17 cellular contexts compared by ENCODE assay signal in genomic region chr20:23255658-23256385, GRCh38.
DNase-seq lines count a peak whose midpoint lies in the region; TF ChIP-seq lines count a peak whose summit lies in the region.
"Had no signal": no experiment of that assay in that cellular context is flagged by ENCODE, and none has a peak within 500 bp of the region (broad histone marks: within the 10 kb centered on the region; RNA-seq: fewer than 3 reads in every experiment).

No MANE protein-coding gene starts in this region.

- H3K4me3 Mint-ChIP-seq in osteocyte (ENCODE audit: unreplicated experiment): no peak overlapping the region
- no peak overlapping the region for H3K4me3 Mint-ChIP-seq in CD8-positive, alpha-beta memory T cell
- H3K4me3 Mint-ChIP-seq: activated naive CD4-positive, alpha-beta T cell treated with anti-CD3 and anti-CD28 coated beads, Interleukin-2, amount 10 ng/mL, durations not matched to agents 7 days and 5 days had no signal

- CTCF ChIA-PET in CD8-positive, alpha-beta memory T cell (lab: Charles Lee): no interaction called here

- peaks cover 42% of the 10 kb centered on the region for H3K4me1 Mint-ChIP-seq in osteocyte (ENCODE audit: unreplicated experiment)
- no peaks in the 10 kb centered on the region for H3K4me1 Mint-ChIP-seq in CD8-positive, alpha-beta memory T cell
- H3K4me1 Mint-ChIP-seq: activated naive CD4-positive, alpha-beta T cell treated with anti-CD3 and anti-CD28 coated beads, Interleukin-2, amount 10 ng/mL, durations not matched to agents 7 days and 5 days had no signal

- TF ChIP-seq CTCF in fibroblast of lung (conservative IDR thresholded peaks at IDR 0.05 in 1 of 2, IDR thresholded peaks at IDR 0.05 in 1 of 2; ENCODE audit: low read depth in 1 of 2, low read length in 2 of 2) (no peak), osteocyte (IDR thresholded peaks at IDR 0.05) (no peak)

- no peaks in the 10 kb centered on the region for H3K27me3 ChIP-seq in fibroblast of lung (ENCODE audit: control insufficient read depth, insufficient read depth, low read length)
- no peaks in the 10 kb centered on the region for H3K27me3 ChIP-seq in CD8-positive, alpha-beta memory T cell (ENCODE audit: insufficient read depth, low read length, poor library complexity, severe bottlenecking)

- no peak overlapping the region for H3K27ac ChIP-seq in fibroblast of lung (ENCODE audit: insufficient read depth, low read length)
- no peak overlapping the region for H3K27ac ChIP-seq in CD8-positive, alpha-beta memory T cell (ENCODE audit: low read depth, low read length)

- no peaks in the 10 kb centered on the region for H3K36me3 Mint-ChIP-seq in osteocyte (ENCODE audit: unreplicated experiment)
- H3K36me3 Mint-ChIP-seq in CD8-positive, alpha-beta memory T cell: no peaks in the 10 kb centered on the region
- H3K36me3 Mint-ChIP-seq: activated naive CD4-positive, alpha-beta T cell treated with anti-CD3 and anti-CD28 coated beads, Interleukin-2, amount 10 ng/mL, durations not matched to agents 7 days and 5 days had no signal

- H3K9me3 ChIP-seq in fibroblast of lung (ENCODE audit: control insufficient read depth, insufficient read depth, low read depth, low read length): no peaks in the 10 kb centered on the region
- no peaks in the 10 kb centered on the region for H3K9me3 ChIP-seq in CD8-positive, alpha-beta memory T cell (ENCODE audit: low read length)

- peaks cover 6% of the 10 kb centered on the region for H3K4me1 ChIP-seq in fibroblast of lung (ENCODE audit: control insufficient read depth, extremely low read depth, insufficient read depth, low read length)
- no peaks in the 10 kb centered on the region for H3K4me1 ChIP-seq in CD8-positive, alpha-beta memory T cell (ENCODE audit: insufficient read depth, low read length)

- no peak overlapping the region for H3K9ac ChIP-seq in fibroblast of lung (ENCODE audit: insufficient read depth, low read length)

- DNase-seq in NCI-H748 (lab: John Stamatoyannopoulos, UW; ENCODE audit: unreplicated experiment) (peak; percentile 50), NCI-H748 treated with DMSO at 0.1 percent for 48 hours (lab: John Stamatoyannopoulos, UW) (no peak), LHCN-M2 (ENCODE audit: low read depth) (peak; percentile 88), fibroblast of lung (ENCODE audit: low read depth in 2 of 2) (peak; percentile 29 to 62), osteocyte (ENCODE audit: extremely low spot score, unreplicated experiment) (peak; percentile 81), HUDEP-2 (lab: John Stamatoyannopoulos, UW; ENCODE audit: unreplicated experiment in 76 of 76) (no peak)
- no peak for DNase-seq in activated T-cell treated with anti-CD3 and anti-CD28 coated beads, Interleukin-2, amount 50 U/mL, for 48 hours
- DNase-seq in CD8-positive, alpha-beta memory T cell: no peak
- DNase-seq: activated CD4-positive, CD25-positive, alpha-beta regulatory T cell treated with anti-CD3 and anti-CD28 coated beads, Interleukin-2, amount 50 U/mL, for 72 hours; activated CD8-positive, alpha-beta memory T cell treated with anti-CD3 and anti-CD28 coated beads, Interleukin-2, amount 50 U/mL, for 4 hours; activated naive CD4-positive, alpha-beta T cell treated with anti-CD3 and anti-CD28 coated beads, Interleukin-2, amount 10 ng/mL, durations not matched to agents 7 days and 5 days; central memory CD4-positive, alpha-beta T cell; COR-L47; glutamatergic neuron; NCI-H2029; stimulated activated CD4-positive, alpha-beta T cell treated with anti-CD3 and anti-CD28 coated beads, Interleukin-2, amount 100 ng/mL, for 24 hours; T-helper 2 cell had no signal

- no peak overlapping the region for H2AFZ ChIP-seq in fibroblast of lung (ENCODE audit: low read length)

- H3K4me2 ChIP-seq in fibroblast of lung (ENCODE audit: extremely low read depth, insufficient read depth, low read length): no peak overlapping the region

- H3K27me3 Mint-ChIP-seq in osteocyte (ENCODE audit: unreplicated experiment): no peaks in the 10 kb centered on the region
- peaks cover 11 to 21% of the 10 kb centered on the region in 2 donors for H3K27me3 Mint-ChIP-seq in CD8-positive, alpha-beta memory T cell

- no peak overlapping the region for H3K4me3 ChIP-seq in fibroblast of lung (replicated peaks in 1 of 4; ENCODE audit: control extremely low read depth in 1 of 4, insufficient read depth in 1 of 4, low read depth in 3 of 4, low read length in 4 of 4)
- no peak overlapping the region for H3K4me3 ChIP-seq in CD8-positive, alpha-beta memory T cell (ENCODE audit: low read length)

- POLR2A ChIA-PET in CD8-positive, alpha-beta memory T cell (lab: Charles Lee): no interaction called here

- H3K9me3 Mint-ChIP-seq in osteocyte (ENCODE audit: unreplicated experiment): no peaks in the 10 kb centered on the region
- no peaks in the 10 kb centered on the region for H3K9me3 Mint-ChIP-seq in CD8-positive, alpha-beta memory T cell
- H3K9me3 Mint-ChIP-seq: activated naive CD4-positive, alpha-beta T cell treated with anti-CD3 and anti-CD28 coated beads, Interleukin-2, amount 10 ng/mL, durations not matched to agents 7 days and 5 days had no signal

- peak overlapping the region; percentile 20 for H3K27ac Mint-ChIP-seq in osteocyte (ENCODE audit: unreplicated experiment)
- no peak overlapping the region for H3K27ac Mint-ChIP-seq in CD8-positive, alpha-beta memory T cell
- H3K27ac Mint-ChIP-seq: activated naive CD4-positive, alpha-beta T cell treated with anti-CD3 and anti-CD28 coated beads, Interleukin-2, amount 10 ng/mL, durations not matched to agents 7 days and 5 days had no signal

- H3K36me3 ChIP-seq in fibroblast of lung (ENCODE audit: control insufficient read depth, insufficient read depth, low read length): no peaks in the 10 kb centered on the region
- H3K36me3 ChIP-seq in CD8-positive, alpha-beta memory T cell (ENCODE audit: insufficient read depth, low read length): no peaks in the 10 kb centered on the region

- H3K79me2 ChIP-seq in fibroblast of lung (ENCODE audit: control insufficient read depth, insufficient read depth, low read length): no peaks in the 10 kb centered on the region

- no peaks in the 10 kb centered on the region for H4K20me1 ChIP-seq in fibroblast of lung (ENCODE audit: control insufficient read depth, extremely low read depth, insufficient read depth, low read length)

Comparison
In these comparisons a context has a peak if more than half of its experiments do, and no peak if none do; other contexts are left out.
1. DNase-seq: peak in NCI-H748 (single experiment), LHCN-M2 (single experiment), fibroblast of lung (2 of 2) and osteocyte (single experiment); none in NCI-H748 treated with DMSO at 0.1 percent for 48 hours (single experiment), activated T-cell treated with anti-CD3 and anti-CD28 coated beads, Interleukin-2, amount 50 U/mL, for 48 hours (0 of 2), HUDEP-2 (0 of 76) and CD8-positive, alpha-beta memory T cell (0 of 5).